14 cellular contexts compared by ENCODE assay signal in genomic region chr11:113162590-113162961, GRCh38.
DNase-seq lines count a peak whose midpoint lies in the region; ATAC-seq and TF ChIP-seq lines count a peak whose summit lies in the region.
"Had no signal": no experiment of that assay in that cellular context is flagged by ENCODE, and none has a peak within 500 bp of the region (broad histone marks: within the 10 kb centered on the region; RNA-seq: fewer than 3 reads in every experiment).

No MANE protein-coding gene starts in this region.

- H3K4me1 ChIP-seq in BE2C (peaks cover 49% of the 10 kb centered on the region), mesenchymal stem cell (ENCODE audit: control insufficient read depth, insufficient read depth, low read depth, low read length) (no peaks in the 10 kb centered on the region)
- H3K4me1 ChIP-seq: prostate gland had no signal

- H3K4me1 Mint-ChIP-seq in activated T-cell treated with anti-CD3 and anti-CD28 coated beads, Interleukin-2, amount 50 U/mL, for 72 hours (ENCODE audit: low read depth): no peaks in the 10 kb centered on the region
- H3K4me1 Mint-ChIP-seq: B cell; stimulated activated effector memory CD8-positive, alpha-beta T cell treated with anti-CD3 and anti-CD28 coated beads, Interleukin-12 subunit alpha, Interleukin-12 subunit beta, amount 100 ng/mL, for 72 hours had no signal

- no peak overlapping the region for H3K4ac ChIP-seq in mesenchymal stem cell (ENCODE audit: low read depth in 1 of 2, low read length in 2 of 2)

- TF ChIP-seq CTCF in BE2C (IDR thresholded peaks at IDR 0.05; ENCODE audit: low read depth, low read length) (peak; percentile 52), cardiac fibroblast (IDR thresholded peaks at IDR 0.05; ENCODE audit: low read depth, low read length) (peak; percentile 10)

- H2AK5ac ChIP-seq in mesenchymal stem cell (ENCODE audit: low read length, severe bottlenecking): no peak overlapping the region

- 90% methylated on average over 10 of the region's 10 CpGs for WGBS in mesenchymal stem cell

- H3K36me3 ChIP-seq in BE2C (no peaks in the 10 kb centered on the region), mesenchymal stem cell (ENCODE audit: control insufficient read depth in 1 of 2, insufficient read depth in 2 of 2, low read depth in 1 of 2, low read length in 2 of 2) (no peaks in the 10 kb centered on the region)
- H3K36me3 ChIP-seq: breast epithelium, prostate gland had no signal

- no peak overlapping the region for H3K27ac Mint-ChIP-seq in activated T-cell treated with anti-CD3 and anti-CD28 coated beads, Interleukin-2, amount 50 U/mL, for 72 hours
- H3K27ac Mint-ChIP-seq: B cell; stimulated activated effector memory CD8-positive, alpha-beta T cell treated with anti-CD3 and anti-CD28 coated beads, Interleukin-12 subunit alpha, Interleukin-12 subunit beta, amount 100 ng/mL, for 72 hours had no signal

- H3K27ac ChIP-seq in mesenchymal stem cell (ENCODE audit: low read length, poor library complexity, severe bottlenecking): no peak overlapping the region
- H3K27ac ChIP-seq: breast epithelium, prostate gland had no signal

- no peaks in the 10 kb centered on the region for H3K79me1 ChIP-seq in mesenchymal stem cell (replicated peaks; ENCODE audit: low read length, poor library complexity, severe bottlenecking)

- H3K9me3 ChIP-seq in BE2C (no peaks in the 10 kb centered on the region), mesenchymal stem cell (ENCODE audit: control insufficient read depth, low read length) (no peaks in the 10 kb centered on the region)
- H3K9me3 ChIP-seq: breast epithelium, prostate gland had no signal

- H3K4me3 ChIP-seq in BE2C (ENCODE audit: low read depth, low read length) (no peak overlapping the region), cardiac fibroblast (replicated peaks in 1 of 2; ENCODE audit: low read depth in 2 of 2, low read length in 2 of 2) (no peak overlapping the region), mesenchymal stem cell (ENCODE audit: insufficient read depth in 1 of 2, low read depth in 1 of 2, low read length in 2 of 2) (no peak overlapping the region)
- H3K4me3 ChIP-seq: breast epithelium, prostate gland had no signal

- H2BK12ac ChIP-seq in mesenchymal stem cell (ENCODE audit: low read length in 2 of 2): no peak overlapping the region

- H2AFZ ChIP-seq in mesenchymal stem cell (ENCODE audit: low read depth, low read length): no peak overlapping the region

- H2BK120ac ChIP-seq in mesenchymal stem cell (ENCODE audit: low read depth, low read length): no peak overlapping the region

- no peaks in the 10 kb centered on the region for H3K36me3 Mint-ChIP-seq in activated T-cell treated with anti-CD3 and anti-CD28 coated beads, Interleukin-2, amount 50 U/mL, for 72 hours (ENCODE audit: insufficient read depth in 2 of 2)
- H3K36me3 Mint-ChIP-seq: stimulated activated effector memory CD8-positive, alpha-beta T cell treated with anti-CD3 and anti-CD28 coated beads, Interleukin-12 subunit alpha, Interleukin-12 subunit beta, amount 100 ng/mL, for 72 hours had no signal

- no peak for ATAC-seq in activated T-cell treated with anti-CD3 and anti-CD28 coated beads, Interleukin-2, amount 50 U/mL, for 72 hours (replicated peaks in 1 of 2)
- ATAC-seq: stimulated activated effector memory CD8-positive, alpha-beta T cell treated with anti-CD3 and anti-CD28 coated beads, Interleukin-12 subunit alpha, Interleukin-12 subunit beta, amount 100 ng/mL, for 72 hours had no signal

- no peak overlapping the region for H4K91ac ChIP-seq in mesenchymal stem cell (ENCODE audit: low read length)

- no peak overlapping the region for H3K23ac ChIP-seq in mesenchymal stem cell (ENCODE audit: low read length in 2 of 2)

- no peak overlapping the region for H3K9ac ChIP-seq in mesenchymal stem cell (ENCODE audit: low read length)

- no peaks in the 10 kb centered on the region for H3K27me3 Mint-ChIP-seq in activated T-cell treated with anti-CD3 and anti-CD28 coated beads, Interleukin-2, amount 50 U/mL, for 72 hours (ENCODE audit: low read depth)

- DNase-seq in BE2C (peak; percentile 41), NCI-H2081 (lab: John Stamatoyannopoulos, UW) (peak; percentile 84 to 91), cardiac fibroblast (ENCODE audit: low read depth in 2 of 2) (peak in 1 of 2 donors; percentile 37), midbrain (lab: John Stamatoyannopoulos, UW) (peak; percentile 86), mesenchymal stem cell (no peak), GM19240 (ENCODE audit: insufficient read length, low spot score) (no peak)
- DNase-seq in activated T-cell treated with anti-CD3 and anti-CD28 coated beads, Interleukin-2, amount 50 U/mL, for 48 hours: no peak
- DNase-seq in activated T-cell treated with anti-CD3 and anti-CD28 coated beads, Interleukin-2, amount 50 U/mL, for 72 hours: no peak
- DNase-seq: activated CD4-positive, alpha-beta T cell treated with anti-CD3 and anti-CD28 coated beads, Interleukin-2, amount 50 U/mL, for 48 hours; HCEC 1CT had no signal

- H3K27me3 ChIP-seq in BE2C: no peaks in the 10 kb centered on the region
- H3K27me3 ChIP-seq in mesenchymal stem cell (ENCODE audit: control insufficient read depth in 1 of 2, insufficient read depth in 1 of 2, low read length in 2 of 2): peaks cover 0 to 90% of the 10 kb centered on the region in 2 experiments
- H3K27me3 ChIP-seq: breast epithelium had no signal

- no peak overlapping the region for H3K4me2 ChIP-seq in mesenchymal stem cell (ENCODE audit: low read length, poor library complexity, severe bottlenecking)

- H4K8ac ChIP-seq in mesenchymal stem cell (ENCODE audit: low read length): no peak overlapping the region

- H3K9me3 Mint-ChIP-seq in activated T-cell treated with anti-CD3 and anti-CD28 coated beads, Interleukin-2, amount 50 U/mL, for 72 hours: no peaks in the 10 kb centered on the region
- H3K9me3 Mint-ChIP-seq: stimulated activated effector memory CD8-positive, alpha-beta T cell treated with anti-CD3 and anti-CD28 coated beads, Interleukin-12 subunit alpha, Interleukin-12 subunit beta, amount 100 ng/mL, for 72 hours had no signal

- H2BK5ac ChIP-seq in mesenchymal stem cell (ENCODE audit: low read depth, low read length, poor library complexity, severe bottlenecking): no peak overlapping the region

- H3K4me3 Mint-ChIP-seq in activated T-cell treated with anti-CD3 and anti-CD28 coated beads, Interleukin-2, amount 50 U/mL, for 72 hours: no peak overlapping the region
- H3K4me3 Mint-ChIP-seq: B cell; stimulated activated effector memory CD8-positive, alpha-beta T cell treated with anti-CD3 and anti-CD28 coated beads, Interleukin-12 subunit alpha, Interleukin-12 subunit beta, amount 100 ng/mL, for 72 hours had no signal

- H2BK15ac ChIP-seq in mesenchymal stem cell (ENCODE audit: low read depth, poor library complexity, severe bottlenecking): no peak overlapping the region

- no peak overlapping the region for H3K18ac ChIP-seq in mesenchymal stem cell (ENCODE audit: low read depth in 1 of 2, low read length in 2 of 2)

- no peak overlapping the region for H3K14ac ChIP-seq in mesenchymal stem cell (ENCODE audit: low read length in 2 of 2)

Comparison
In these comparisons a context has a peak if more than half of its experiments do, and no peak if none do; other contexts are left out.
1. DNase-seq: peak in BE2C (single experiment), NCI-H2081 (2 of 2) and midbrain (single experiment); none in activated T-cell treated with anti-CD3 and anti-CD28 coated beads, Interleukin-2, amount 50 U/mL, for 48 hours (0 of 2), mesenchymal stem cell (single experiment), GM19240 (single experiment) and activated T-cell treated with anti-CD3 and anti-CD28 coated beads, Interleukin-2, amount 50 U/mL, for 72 hours (0 of 2).